In genomic region chr3:76950590-76950989, GRCh38 we compare ENCODE assay signal across 7 cellular contexts.
"Had no signal": no experiment of that assay in that cellular context is flagged by ENCODE, and none has a peak within 500 bp of the region (broad histone marks: within the 10 kb centered on the region; RNA-seq: fewer than 3 reads in every experiment).

No MANE protein-coding gene starts in this region.

- ATAC-seq: GM23338, K562 had no signal

- H3K4me3 Mint-ChIP-seq: GM23338, H9 had no signal

- DNase-seq: H9, HCEC 1CT, IMR-90, KG1 had no signal

- H3K4me3 ChIP-seq: GM23338, K562 had no signal

- H3K27ac ChIP-seq: HL-60 had no signal

- H3K4me1 Mint-ChIP-seq: GM23338, H9 had no signal

- H3K27ac Mint-ChIP-seq: GM23338, H9 had no signal

- H3K9me3 Mint-ChIP-seq: GM23338 had no signal
